9 cellular contexts compared by ENCODE assay signal in genomic region chr3:134028486-134029255, GRCh38. TPM values are rescaled to one million over a fixed set of nuclear protein-coding genes. Genes with fewer than 3 reads are reported as not detected.
A peak's percentile ranks its signal among the peaks of the same experiment; 100 is the strongest.
DNase-seq lines count a peak whose midpoint lies in the region; ATAC-seq, FAIRE-seq and TF ChIP-seq lines count a peak whose summit lies in the region.
"Had no signal": no experiment of that assay in that cellular context is flagged by ENCODE, and none has a peak within 500 bp of the region (broad histone marks: within the 10 kb centered on the region; RNA-seq: fewer than 3 reads in every experiment).

No MANE protein-coding gene starts in this region.

- H3K4me1 ChIP-seq in GM23248 (ENCODE audit: insufficient read depth) (peaks cover 3% of the 10 kb centered on the region; the same call in 1 of the 2 replicates), mammary epithelial cell (ENCODE audit: insufficient read depth, low read length) (peaks cover 13% of the 10 kb centered on the region), kidney (ENCODE audit: control insufficient read depth in 1 of 2, insufficient read depth in 1 of 2, low read depth in 1 of 2, low read length in 2 of 2) (peaks cover 0 to 6% of the 10 kb centered on the region in 2 donors), rectal smooth muscle tissue (ENCODE audit: control insufficient read depth, insufficient read depth, low read length) (no peaks in the 10 kb centered on the region)

- CTCF ChIA-PET in mammary epithelial cell (lab: Charles Lee; ENCODE audit: low non-redundant PET): no interaction called here

- intact Hi-C loops in mammary epithelial cell (cut with micrococcal nuclease) (no loop called here), kidney (cut with DNase I) (no loop called here)

- H3K27me3 ChIP-seq in GM23248 (replicated peaks; ENCODE audit: insufficient read depth): no peaks in the 10 kb centered on the region; the same call in 1 of the 2 replicates
- no peaks in the 10 kb centered on the region for H3K27me3 ChIP-seq in mammary epithelial cell (ENCODE audit: insufficient read depth, low read length)
- peaks cover 9% of the 10 kb centered on the region for H3K27me3 ChIP-seq in rectal smooth muscle tissue (ENCODE audit: control insufficient read depth, insufficient read depth, low read length)

- H3K36me3 ChIP-seq in GM23248 (ENCODE audit: low read depth) (no peaks in the 10 kb centered on the region), mammary epithelial cell (ENCODE audit: insufficient read depth, low read length) (no peaks in the 10 kb centered on the region), kidney (ENCODE audit: control insufficient read depth in 1 of 2, insufficient read depth in 2 of 2, low read length in 2 of 2) (no peaks in the 10 kb centered on the region), rectal smooth muscle tissue (ENCODE audit: control insufficient read depth, insufficient read depth, low read length) (no peaks in the 10 kb centered on the region)

- TF ChIP-seq CTCF in mammary epithelial cell (conservative IDR thresholded peaks at IDR 0.05 in 1 of 2, IDR thresholded peaks at IDR 0.05 in 1 of 2; ENCODE audit: extremely low read depth in 1 of 2, insufficient read depth in 1 of 2, low read depth in 1 of 2, low read length in 2 of 2): no peak
- no peak for TF ChIP-seq CTCF in kidney (IDR thresholded peaks at IDR 0.05; ENCODE audit: borderline replicate concordance, extremely low read depth, insufficient read depth)

- no peaks in the 10 kb centered on the region for H3F3A ChIP-seq in GM23248 (ENCODE audit: insufficient read depth)

- H2AFZ ChIP-seq in GM23248 (peak overlapping the region; percentile 84; the same call in 1 of the 2 replicates), mammary epithelial cell (ENCODE audit: low read depth, low read length) (peak overlapping the region; percentile 91)

- in situ Hi-C loops in GM23248 (cut with MboI): no loop called here
- in situ Hi-C loops in mammary epithelial cell (cut with MboI; ENCODE audit: low sequenced_read_pairs in 2 of 2): no loop called here

- dilution Hi-C loops in mammary epithelial cell (cut with HindIII; ENCODE audit: low sequenced_read_pairs): no loop called here

- H3K4me3 ChIP-seq in GM23248 (peak overlapping the region; percentile 78), mammary epithelial cell (replicated peaks in 1 of 3; ENCODE audit: insufficient read depth in 1 of 3, low read depth in 2 of 3, low read length in 3 of 3) (peak overlapping the region in 2 of 3 experiments; percentile 55 to 61), kidney (ENCODE audit: low read length in 2 of 2) (peak overlapping the region; percentile 67 to 76), rectal smooth muscle tissue (ENCODE audit: low read length) (peak overlapping the region; percentile 65)

- H4K20me1 ChIP-seq in GM23248 (ENCODE audit: insufficient read depth) (no peaks in the 10 kb centered on the region), mammary epithelial cell (ENCODE audit: insufficient read depth, low read length) (no peaks in the 10 kb centered on the region)

- DNase-seq in GM23248 (no peak), mammary epithelial cell (no peak), kidney (no peak), NCI-H2171 treated with DMSO at 0.1 percent for 48 hours (lab: John Stamatoyannopoulos, UW) (no peak), DMS 273 treated with DMSO at 0.1 percent for 48 hours (lab: John Stamatoyannopoulos, UW) (no peak)
- no peak for DNase-seq in stimulated activated CD4-positive, alpha-beta T cell treated with anti-CD3 and anti-CD28 coated beads, Interleukin-4, amount 100 ng/mL, for 24 hours

- BruUV-seq in mammary epithelial cell (replicated peaks; lab: Mats Ljungman, UMichigan): no TSS peak

- no peak for TF ChIP-seq POLR2A in GM18505 (IDR thresholded peaks at IDR 0.05; ENCODE audit: borderline replicate concordance, extremely low read depth, insufficient read depth, insufficient read length)

- FAIRE-seq in kidney (lab: Jason Lieb, UNC): no peak

- no peak for ATAC-seq in GM18505 (IDR thresholded peaks at IDR 0.05; ENCODE audit: unreplicated experiment)

- H3K27ac ChIP-seq in GM23248 (no peak overlapping the region), mammary epithelial cell (ENCODE audit: insufficient read depth, low read depth, low read length) (no peak overlapping the region), kidney (ENCODE audit: low read depth in 2 of 2, low read length in 2 of 2) (peak overlapping the region; percentile 37 to 63), rectal smooth muscle tissue (ENCODE audit: low read depth, low read length) (no peak overlapping the region)

- no peaks in the 10 kb centered on the region for H3K9me3 ChIP-seq in GM23248 (ENCODE audit: low read depth)
- H3K9me3 ChIP-seq in mammary epithelial cell (replicated peaks; ENCODE audit: insufficient read depth, low read length): no peaks in the 10 kb centered on the region
- no peaks in the 10 kb centered on the region for H3K9me3 ChIP-seq in kidney (ENCODE audit: control insufficient read depth in 1 of 2, low read length in 2 of 2)

- H3K79me2 ChIP-seq in GM23248 (ENCODE audit: insufficient read depth) (no peaks in the 10 kb centered on the region), mammary epithelial cell (ENCODE audit: insufficient read depth, low read length) (no peaks in the 10 kb centered on the region)

- WGBS in GM23248 (ENCODE audit: low coverage in 1 of 2, low lambda C conversion rate in 2 of 2, missing lambda C conversion rate in 2 of 2), 2 experiments: 67 to 68% methylated on average over 22 to 23 of the region's 23 CpGs
- 25% methylated on average over 18 of the region's 23 CpGs for WGBS in mammary epithelial cell (ENCODE audit: low coverage, missing lambda C conversion rate)

- H3K4me2 ChIP-seq in GM23248 (ENCODE audit: unreplicated experiment): peak overlapping the region; percentile 76
- peak overlapping the region; percentile 94 for H3K4me2 ChIP-seq in mammary epithelial cell (ENCODE audit: insufficient read depth, low read depth, low read length)

- H3K9ac ChIP-seq in GM23248 (no peak overlapping the region), mammary epithelial cell (ENCODE audit: insufficient read depth, low read length) (no peak overlapping the region), kidney (ENCODE audit: low read length in 2 of 2) (peak overlapping the region; percentile 60 to 82), rectal smooth muscle tissue (ENCODE audit: low read length) (no peak overlapping the region)

- no peaks in the 10 kb centered on the region for H3K9me2 ChIP-seq in GM23248 (ENCODE audit: insufficient read depth)

RNA-seq across cellular contexts. Expression of gene SLCO2A1, which starts 1.1 kb away (rescaled TPM):
- 0.22 and 0.63 TPM in 2 replicates for total RNA-seq in GM23248 (2014; rRNA removed; shearing (Covaris generic))
- polyA plus RNA-seq in GM23248 (2016; fragmentation: Nextera tagmentation; extraction: Ambion mirVana) (4.3 and 4.8 TPM in 2 replicates), mammary epithelial cell (0.83 TPM), kidney (ENCODE audit: insufficient read depth, low read depth, low replicate concordance) (27.2 TPM)
- total RNA-seq in mammary epithelial cell (1 to 10 TPM in 1 of 2 donors, under 1 TPM in 1; 0.38 to 2.2 TPM), kidney (169 TPM)
- polyA minus RNA-seq in mammary epithelial cell: 0.52 TPM
- total RNA-seq: myocyte had no signal

Comparison
In these comparisons a context has a peak if more than half of its experiments do, and no peak if none do; other contexts are left out.
1. H3K27ac ChIP-seq: peak in kidney (2 of 2); none in GM23248 (single experiment), mammary epithelial cell (single experiment) and rectal smooth muscle tissue (single experiment).
2. H3K9ac ChIP-seq: peak in kidney (2 of 2); none in GM23248 (single experiment), mammary epithelial cell (single experiment) and rectal smooth muscle tissue (single experiment).
3. RNA of gene SLCO2A1, which starts 1.1 kb away (total RNA-seq): 169 TPM in kidney (single experiment); 0.38 to 2.2 TPM in mammary epithelial cell and 0.22 to 0.63 TPM in GM23248; every median in the first group is over 10 times any median in the second.
4. Peak in every context shown above with its lines, with median percentiles within 50 percentile points of each other: H3K4me3 ChIP-seq.